Comparison of ENCODE assay signal across 14 cellular contexts in genomic region chrX:120146323-120146722, GRCh38. TPM values are rescaled to one million over a fixed set of nuclear protein-coding genes. Genes with fewer than 3 reads are reported as not detected.
DNase-seq lines count a peak whose midpoint lies in the region; ATAC-seq, FAIRE-seq and TF ChIP-seq lines count a peak whose summit lies in the region.
"Not testable (repeated sequence)": the region's sequence is repeated elsewhere in the genome, so short reads cannot be mapped to it uniquely, and the experiment has no call there.
"Had no signal": no experiment of that assay in that cellular context is flagged by ENCODE, and none has a peak within 500 bp of the region (broad histone marks: within the 10 kb centered on the region; RNA-seq: fewer than 3 reads in every experiment).

No MANE protein-coding gene starts in this region.

- H3K4me1 Mint-ChIP-seq in T-helper 1 cell treated with Interleukin-12 subunit alpha and Interleukin-12 subunit beta and Interleukin-4 antibody, amounts not matched to agents 30 μg/mL and 1 μg/mL, for 36 hours (ENCODE audit: low read depth), result peaks cover 31% of the 10 kb centered on the region
- H3K4me1 Mint-ChIP-seq in activated T-helper 1 cell treated with anti-CD3 and anti-CD28 coated beads, Interleukin-12 subunit alpha, Interleukin-12 subunit beta, Interleukin-2, Interleukin-4 antibody, amounts not matched to agents 30 ng/mL and 10 ng/mL and 1 ng/mL, durations not matched to agents 14 hours and 24 hours and 36 hours (ENCODE audit: low read depth), result peaks cover 40% of the 10 kb centered on the region
- H3K4me1 Mint-ChIP-seq in natural killer cell, result peaks cover 36 to 43% of the 10 kb centered on the region in 2 donors
- peaks cover 18% of the 10 kb centered on the region for H3K4me1 Mint-ChIP-seq in stimulated activated effector memory CD8-positive, alpha-beta T cell treated with anti-CD3 and anti-CD28 coated beads, Interleukin-12 subunit alpha, Interleukin-12 subunit beta, amount 100 ng/mL, for 72 hours

- H3K36me3 ChIP-seq in K562 (ENCODE audit: control insufficient read depth, insufficient read depth, low read length), result not testable (repeated sequence)

- H3K4me3 ChIP-seq in K562, result not testable (repeated sequence)

- ATAC-seq in K562; natural killer cell; stimulated activated effector memory CD8-positive, alpha-beta T cell treated with anti-CD3 and anti-CD28 coated beads, Interleukin-12 subunit alpha, Interleukin-12 subunit beta, amount 100 ng/mL, for 72 hours: not testable (repeated sequence)

- not testable (repeated sequence) for TF ChIP-seq RAD21 in K562 (CRISPR knock-in tag; conservative IDR thresholded peaks at IDR 0.05 in 1 of 2, IDR thresholded peaks at IDR 0.05 in 1 of 2)

- not testable (repeated sequence) for DNase-seq in activated T-helper 1 cell treated with anti-CD3 and anti-CD28 coated beads, Interleukin-12 subunit alpha, Interleukin-12 subunit beta, Interleukin-2, Interleukin-4 antibody, amounts not matched to agents 30 ng/mL and 10 ng/mL and 1 ng/mL, durations not matched to agents 14 hours and 24 hours and 36 hours (ENCODE audit: low spot score); K562 (ENCODE audit: extremely low read depth in 1 of 4, low spot score in 3 of 4); natural killer cell; stimulated activated effector memory CD8-positive, alpha-beta T cell treated with anti-CD3 and anti-CD28 coated beads, Interleukin-12 subunit alpha, Interleukin-12 subunit beta, amount 100 ng/mL, for 72 hours (ENCODE audit: low spot score in 2 of 2)

- H3K27me3 ChIP-seq in K562 (ENCODE audit: control insufficient read depth in 2 of 2, insufficient read depth in 2 of 2, low read length in 2 of 2), result not testable (repeated sequence)

- H3K9me3 ChIP-seq in K562 (replicated peaks; ENCODE audit: control insufficient read depth, insufficient read depth, low read depth, low read length), result not testable (repeated sequence)

- H3K27me3 Mint-ChIP-seq in T-helper 1 cell treated with Interleukin-12 subunit alpha and Interleukin-12 subunit beta and Interleukin-4 antibody, amounts not matched to agents 30 μg/mL and 1 μg/mL, for 36 hours (ENCODE audit: low read depth); activated T-helper 1 cell treated with anti-CD3 and anti-CD28 coated beads, Interleukin-12 subunit alpha, Interleukin-12 subunit beta, Interleukin-2, Interleukin-4 antibody, amounts not matched to agents 30 ng/mL and 10 ng/mL and 1 ng/mL, durations not matched to agents 14 hours and 24 hours and 36 hours (ENCODE audit: insufficient read depth): not testable (repeated sequence)
- peaks cover 0 to 12% of the 10 kb centered on the region in 2 donors for H3K27me3 Mint-ChIP-seq in natural killer cell (ENCODE audit: low read depth in 2 of 2)

- H3K4me1 ChIP-seq in K562 (replicated peaks in 1 of 2; ENCODE audit: control insufficient read depth in 2 of 2, insufficient read depth in 2 of 2, low read length in 2 of 2), result peaks cover 8 to 15% of the 10 kb centered on the region in 2 experiments; a peak in 4 of 5 replicates

- not testable (repeated sequence) for H3K4me3 Mint-ChIP-seq in T-helper 1 cell treated with Interleukin-12 subunit alpha and Interleukin-12 subunit beta and Interleukin-4 antibody, amounts not matched to agents 30 μg/mL and 1 μg/mL, for 36 hours; activated T-helper 1 cell treated with anti-CD3 and anti-CD28 coated beads, Interleukin-12 subunit alpha, Interleukin-12 subunit beta, Interleukin-2, Interleukin-4 antibody, amounts not matched to agents 30 ng/mL and 10 ng/mL and 1 ng/mL, durations not matched to agents 14 hours and 24 hours and 36 hours; natural killer cell; stimulated activated effector memory CD8-positive, alpha-beta T cell treated with anti-CD3 and anti-CD28 coated beads, Interleukin-12 subunit alpha, Interleukin-12 subunit beta, amount 100 ng/mL, for 72 hours

- TF ChIP-seq POLR2A in K562 (conservative IDR thresholded peaks at IDR 0.05), result not testable (repeated sequence)

- POLR2A ChIA-PET in K562 (lab: Yijun Ruan, JAX), result interaction anchor here (0.8 kb wide), 1 partner anchor 11 kb away, joined by 3 read pairs; no protein-coding TSS in a partner anchor

- not testable (repeated sequence) for TF ChIP-seq EP300 in K562 (IDR thresholded peaks at IDR 0.05; ENCODE audit: low read length)

- H3K36me3 Mint-ChIP-seq in T-helper 1 cell treated with Interleukin-12 subunit alpha and Interleukin-12 subunit beta and Interleukin-4 antibody, amounts not matched to agents 30 μg/mL and 1 μg/mL, for 36 hours (ENCODE audit: low read depth); activated T-helper 1 cell treated with anti-CD3 and anti-CD28 coated beads, Interleukin-12 subunit alpha, Interleukin-12 subunit beta, Interleukin-2, Interleukin-4 antibody, amounts not matched to agents 30 ng/mL and 10 ng/mL and 1 ng/mL, durations not matched to agents 14 hours and 24 hours and 36 hours (ENCODE audit: low read depth); natural killer cell; stimulated activated effector memory CD8-positive, alpha-beta T cell treated with anti-CD3 and anti-CD28 coated beads, Interleukin-12 subunit alpha, Interleukin-12 subunit beta, amount 100 ng/mL, for 72 hours: not testable (repeated sequence)

- peak overlapping the region; percentile 74 for H2AFZ ChIP-seq in K562 (ENCODE audit: low read depth, low read length)

- H3K27ac ChIP-seq in K562 (ENCODE audit: extremely low read depth, low read depth, low read length), result peak overlapping the region; percentile 60; the same call in 2 of the 3 replicates

- H3K27ac Mint-ChIP-seq in T-helper 1 cell treated with Interleukin-12 subunit alpha and Interleukin-12 subunit beta and Interleukin-4 antibody, amounts not matched to agents 30 μg/mL and 1 μg/mL, for 36 hours, result peak overlapping the region; percentile 81
- H3K27ac Mint-ChIP-seq in activated T-helper 1 cell treated with anti-CD3 and anti-CD28 coated beads, Interleukin-12 subunit alpha, Interleukin-12 subunit beta, Interleukin-2, Interleukin-4 antibody, amounts not matched to agents 30 ng/mL and 10 ng/mL and 1 ng/mL, durations not matched to agents 14 hours and 24 hours and 36 hours, result peak overlapping the region; percentile 37
- peak overlapping the region; percentile 50 to 84 for H3K27ac Mint-ChIP-seq in natural killer cell
- H3K27ac Mint-ChIP-seq in stimulated activated effector memory CD8-positive, alpha-beta T cell treated with anti-CD3 and anti-CD28 coated beads, Interleukin-12 subunit alpha, Interleukin-12 subunit beta, amount 100 ng/mL, for 72 hours, result peak overlapping the region; percentile 32

- WGBS in K562 (ENCODE audit: insufficient coverage, low coverage, missing lambda C conversion rate), result 7% methylated on average over 1 of the region's 1 CpG

- H3K9me1 ChIP-seq in K562 (ENCODE audit: control insufficient read depth, insufficient read depth, low read length), result not testable (repeated sequence)

- TF ChIP-seq CTCF in K562 (IDR thresholded peaks at IDR 0.05 in 2 of 3, conservative IDR thresholded peaks at IDR 0.05 in 1 of 3; ENCODE audit: insufficient read depth in 2 of 3, low read depth in 1 of 3, low read length in 3 of 3); natural killer cell (IDR thresholded peaks at IDR 0.05): not testable (repeated sequence)

- in situ Hi-C loops in K562 (cut with MboI), result loop anchor here (5.0 kb wide), 1 partner anchor 59 kb away; no protein-coding TSS in a partner anchor

- not testable (repeated sequence) for BruUV-seq in K562 (replicated peaks; lab: Mats Ljungman, UMichigan)

- intact Hi-C loops in activated T-helper 1 cell treated with anti-CD3 and anti-CD28 coated beads, Interleukin-12 subunit alpha, Interleukin-12 subunit beta, Interleukin-2, Interleukin-4 antibody, amounts not matched to agents 30 ng/mL and 10 ng/mL and 1 ng/mL, durations not matched to agents 14 hours and 24 hours and 36 hours (cut with micrococcal nuclease), result loop anchor here (10.0 kb wide), 1 partner anchor 78 kb away; no protein-coding TSS in a partner anchor
- intact Hi-C loops in K562 (cut with micrococcal nuclease), result loop anchor here (10.0 kb wide), 1 partner anchor 52 kb away; no protein-coding TSS in a partner anchor
- intact Hi-C loops in natural killer cell (cut with micrococcal nuclease), result not testable (repeated sequence)

- peak overlapping the region; percentile 58; the same call in 1 of the 2 replicates for H3K4me2 ChIP-seq in K562 (ENCODE audit: insufficient read depth, low read length)

- not testable (repeated sequence) for FAIRE-seq in K562 (lab: Jason Lieb, UNC)

- H3K9me3 Mint-ChIP-seq in T-helper 1 cell treated with Interleukin-12 subunit alpha and Interleukin-12 subunit beta and Interleukin-4 antibody, amounts not matched to agents 30 μg/mL and 1 μg/mL, for 36 hours; activated T-helper 1 cell treated with anti-CD3 and anti-CD28 coated beads, Interleukin-12 subunit alpha, Interleukin-12 subunit beta, Interleukin-2, Interleukin-4 antibody, amounts not matched to agents 30 ng/mL and 10 ng/mL and 1 ng/mL, durations not matched to agents 14 hours and 24 hours and 36 hours; natural killer cell; stimulated activated effector memory CD8-positive, alpha-beta T cell treated with anti-CD3 and anti-CD28 coated beads, Interleukin-12 subunit alpha, Interleukin-12 subunit beta, amount 100 ng/mL, for 72 hours: not testable (repeated sequence)

- H4K20me1 ChIP-seq in K562 (replicated peaks; ENCODE audit: control insufficient read depth, insufficient read depth, low read length), result not testable (repeated sequence)

- peak overlapping the region in 1 of 2 experiments; percentile 38; a peak in 1 of 4 replicates for H3K9ac ChIP-seq in K562 (ENCODE audit: insufficient read depth in 1 of 2, low read depth in 2 of 2, low read length in 2 of 2)

- H3K79me2 ChIP-seq in K562 (ENCODE audit: control insufficient read depth, insufficient read depth, low read length), result not testable (repeated sequence)

- CTCF ChIA-PET in K562 (lab: Yijun Ruan, JAX; ENCODE audit: low intra/inter-chr PET ratio), result not testable (repeated sequence)

RNA-seq across cellular contexts. Expression of gene RHOXF2, which starts 12.1 kb away (rescaled TPM):
- total RNA-seq in activated T-helper 1 cell treated with anti-CD3 and anti-CD28 coated beads, Interleukin-12 subunit alpha, Interleukin-12 subunit beta, Interleukin-2, Interleukin-4 antibody, amounts not matched to agents 30 ng/mL and 10 ng/mL and 1 ng/mL, durations not matched to agents 14 hours and 24 hours and 36 hours, result not detected in 2 replicates
- total RNA-seq in K562 (2011; cell fraction: chromatin; rRNA removed; ENCODE audit: low replicate concordance), result 12.9 and 13.5 TPM in 2 replicates
- 19.7 and 21.0 TPM in 2 replicates for total RNA-seq in K562 (2011; cell fraction: nucleolus; rRNA removed)
- total RNA-seq in K562 (2011; cell fraction: nucleoplasm; rRNA removed), result 21.7 and 25.7 TPM in 2 replicates
- 157 and 182 TPM in 2 replicates for total RNA-seq in K562 (2014; rRNA removed)
- total RNA-seq in K562 (2014; rRNA removed; fragmentation: Illumina TruSeq; extraction: Trizol), result 98.1 and 110 TPM in 2 replicates
- total RNA-seq in K562 (2015; rRNA removed; fragmentation: Illumina TruSeq; extraction: Trizol), result 137 and 141 TPM in 2 replicates
- 120 and 121 TPM in 2 replicates for total RNA-seq in K562 (2021)
- 159 and 253 TPM in 2 replicates for polyA plus RNA-seq in K562 (2011; rRNA removed)
- 261 and 449 TPM in 2 replicates for polyA plus RNA-seq in K562 (2011; cell fraction: cytosol; rRNA removed)
- polyA plus RNA-seq in K562 (2011; cell fraction: nucleus; rRNA removed), result 47.2 and 111 TPM in 2 replicates
- 156 and 166 TPM in 2 replicates for polyA plus RNA-seq in K562 (2012)
- 182 and 200 TPM in 2 replicates for polyA plus RNA-seq in K562 (2014; fragmentation: Illumina TruSeq; extraction: Trizol)
- 10 to 100 TPM; 36.0 to 69.6 TPM for polyA plus RNA-seq in K562 (2014; fragmentation: Nextera tagmentation; extraction: Ambion mirVana)
- polyA plus RNA-seq in K562 (2014; rRNA removed), result 173 and 179 TPM in 2 replicates
- polyA minus RNA-seq in K562 (2011; rRNA and poly(A)+ RNA removed), result 191 and 230 TPM in 2 replicates
- 68.0 and 87.0 TPM in 2 replicates for polyA minus RNA-seq in K562 (2011; cell fraction: cytosol; rRNA and poly(A)+ RNA removed)
- polyA minus RNA-seq in K562 (2011; cell fraction: nucleus; rRNA and poly(A)+ RNA removed), result 14.3 and 39.7 TPM in 2 replicates
- total RNA-seq in natural killer cell, result not detected
- total RNA-seq: A673; CD4-positive, alpha-beta memory T cell; CD4-positive, CD25-positive, alpha-beta regulatory T cell; CD8-positive, alpha-beta memory T cell; Daoy; G401; GM12878 had no signal
- polyA plus RNA-seq: AG04450; CD14-positive monocyte; CD8-positive, alpha-beta memory T cell had no signal

RNA-seq across cellular contexts. Expression of gene RHOXF1, which starts 30.6 kb away (rescaled TPM):
- total RNA-seq in activated T-helper 1 cell treated with anti-CD3 and anti-CD28 coated beads, Interleukin-12 subunit alpha, Interleukin-12 subunit beta, Interleukin-2, Interleukin-4 antibody, amounts not matched to agents 30 ng/mL and 10 ng/mL and 1 ng/mL, durations not matched to agents 14 hours and 24 hours and 36 hours, result not detected in 2 replicates
- not detected in 2 replicates for total RNA-seq in K562 (2011; cell fraction: chromatin; rRNA removed; ENCODE audit: low replicate concordance)
- not detected in 2 replicates for total RNA-seq in K562 (2011; cell fraction: nucleolus; rRNA removed)
- total RNA-seq in K562 (2011; cell fraction: nucleoplasm; rRNA removed), result not detected in 2 replicates
- not detected in 2 replicates for total RNA-seq in K562 (2014; rRNA removed)
- not detected in 2 replicates for total RNA-seq in K562 (2014; rRNA removed; fragmentation: Illumina TruSeq; extraction: Trizol)
- total RNA-seq in K562 (2015; rRNA removed; fragmentation: Illumina TruSeq; extraction: Trizol), result not detected in 2 replicates
- not detected in 2 replicates for total RNA-seq in K562 (2021)
- polyA plus RNA-seq in K562 (2011; rRNA removed), result not detected in 2 replicates
- polyA plus RNA-seq in K562 (2011; cell fraction: cytosol; rRNA removed), result not detected in 2 replicates
- 0.21 TPM in 1 of 2 replicates, not detected in the other for polyA plus RNA-seq in K562 (2011; cell fraction: nucleus; rRNA removed)
- polyA plus RNA-seq in K562 (2012), result 0.14 TPM in 1 of 2 replicates, not detected in the other
- polyA plus RNA-seq in K562 (2014; fragmentation: Illumina TruSeq; extraction: Trizol), result not detected in 2 replicates
- polyA plus RNA-seq in K562 (2014; fragmentation: Nextera tagmentation; extraction: Ambion mirVana), result not detected
- 0.17 TPM in 1 of 2 replicates, not detected in the other for polyA plus RNA-seq in K562 (2014; rRNA removed)
- not detected in 2 replicates for polyA minus RNA-seq in K562 (2011; rRNA and poly(A)+ RNA removed)
- not detected in 2 replicates for polyA minus RNA-seq in K562 (2011; cell fraction: cytosol; rRNA and poly(A)+ RNA removed)
- polyA minus RNA-seq in K562 (2011; cell fraction: nucleus; rRNA and poly(A)+ RNA removed), result not detected in 2 replicates
- total RNA-seq in natural killer cell, result 1 to 10 TPM in 2 of 3 donors, not detected in 1; 1.4 to 2.6 TPM
- total RNA-seq: A673; CD8-positive, alpha-beta memory T cell; Daoy; G401; GM12878 had no signal
- polyA plus RNA-seq: AG04450; CD14-positive monocyte; CD8-positive, alpha-beta memory T cell had no signal

Comparison
In these comparisons a context has a peak if more than half of its experiments do, and no peak if none do; other contexts are left out.
1. RNA of gene RHOXF2, which starts 12.1 kb away (total RNA-seq): 12.9 to 182 TPM in K562; not detected in activated T-helper 1 cell treated with anti-CD3 and anti-CD28 coated beads, Interleukin-12 subunit alpha, Interleukin-12 subunit beta, Interleukin-2, Interleukin-4 antibody, amounts not matched to agents 30 ng/mL and 10 ng/mL and 1 ng/mL, durations not matched to agents 14 hours and 24 hours and 36 hours and not detected in natural killer cell; every median in the first group is over 10 times any median in the second.
2. Peak in every context shown above with its lines, with median percentiles within 50 percentile points of each other: H3K27ac Mint-ChIP-seq.